ENCODE assay signal across 2 cellular contexts in genomic region chr19:46992699-46993535, GRCh38.
TF ChIP-seq lines count a peak whose summit lies in the region.

No MANE protein-coding gene starts in this region.

TF ChIP-seq in IMR-90, 13 proteins besides CTCF, POLR2A, EP300 and RAD21:
- TF ChIP-seq CHD1 (IDR thresholded peaks at IDR 0.05; ENCODE audit: low read depth, low read length): no peak
- no peak for TF ChIP-seq MAFK (IDR thresholded peaks at IDR 0.05; ENCODE audit: low read depth, low read length)
TF ChIP-seq in IMR-90: peak in this region for 0.

TF ChIP-seq in HepG2, 621 proteins besides CTCF, POLR2A, EP300 and RAD21:
- TF ChIP-seq JARID2 (CRISPR knock-in tag; IDR thresholded peaks at IDR 0.05; ENCODE audit: insufficient replicate concordance) (no peak), AGO2 (optimal IDR thresholded peaks at IDR 0.05; ENCODE audit: low read depth, low read length) (peak; percentile 56)
TF ChIP-seq in HepG2: peak in this region for 1.
